ENCODE assay signal across 9 cellular contexts in the genomic region with DNA sequence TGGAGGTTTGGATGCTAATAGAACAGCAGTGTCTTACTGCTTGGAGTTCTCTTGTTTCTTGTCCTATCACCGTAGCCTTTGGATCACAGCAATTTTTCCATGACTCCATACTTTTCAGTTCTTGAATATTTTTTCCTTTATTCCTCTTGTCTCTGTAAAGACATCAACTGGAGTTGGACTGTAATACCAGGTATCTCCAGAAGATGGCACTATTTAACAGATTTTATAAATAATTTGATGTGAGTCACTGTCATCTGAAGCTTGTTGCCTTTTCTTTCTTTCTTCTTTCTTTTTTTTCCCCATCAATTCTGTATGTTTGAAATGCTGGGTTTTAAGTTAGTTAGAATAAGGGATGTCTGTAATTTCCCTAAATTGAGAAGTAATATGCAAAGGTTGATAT. TPM values are rescaled to one million over a fixed set of nuclear protein-coding genes. Genes with fewer than 3 reads are reported as not detected.
A peak's percentile ranks its signal among the peaks of the same experiment; 100 is the strongest.
DNase-seq lines count a peak whose midpoint lies in the region; ATAC-seq, FAIRE-seq and TF ChIP-seq lines count a peak whose summit lies in the region.
"Had no signal": no experiment of that assay in that cellular context is flagged by ENCODE, and none has a peak within 500 bp of the region (broad histone marks: within the 10 kb centered on the region; RNA-seq: fewer than 3 reads in every experiment).

No MANE protein-coding gene starts in this region.

- H3K27ac ChIP-seq in H1 (ENCODE audit: low read depth, low read length) (no peak overlapping the region), osteoblast (ENCODE audit: low read depth, low read length) (no peak overlapping the region)

- ATAC-seq in GM19324 (IDR thresholded peaks at IDR 0.05; ENCODE audit: low FRiP score, unreplicated experiment): no peak

- no peak for TF ChIP-seq POLR2A in H1 (IDR thresholded peaks at IDR 0.05; ENCODE audit: control extremely low read depth in 1 of 2, low read depth in 2 of 2, low read length in 2 of 2)

- POLR2A ChIA-PET in H1 (lab: Charles Lee; ENCODE audit: partially characterized antibody): no interaction called here

- DNase-seq in ACHN (peak; percentile 42), GM10266 (ENCODE audit: extremely low spot score) (no peak), NCI-H774 (lab: John Stamatoyannopoulos, UW) (peak; percentile 27), H1 (ENCODE audit: low read depth in 1 of 2, low spot score in 2 of 2) (no peak), osteoblast (ENCODE audit: insufficient read length, low spot score, missing footprints) (no peak), NK-92 (lab: John Stamatoyannopoulos, UW; ENCODE audit: unreplicated experiment) (no peak)
- DNase-seq in effector CD8-positive, alpha-beta T cell (lab: John Stamatoyannopoulos, UW): no peak

- no peak overlapping the region for H2BK5ac ChIP-seq in H1 (ENCODE audit: low read depth, low read length)

- H3K23me2 ChIP-seq in H1 (ENCODE audit: low read depth, low read length): no peaks in the 10 kb centered on the region

- H3K4me1 ChIP-seq in H1 (replicated peaks in 1 of 4; ENCODE audit: control insufficient read depth in 3 of 4, insufficient read depth in 4 of 4, low read length in 3 of 4) (no peaks in the 10 kb centered on the region), osteoblast (ENCODE audit: insufficient read depth, low read length) (no peaks in the 10 kb centered on the region)

- H2AK5ac ChIP-seq in H1 (ENCODE audit: low read depth, low read length): no peak overlapping the region

- no peak overlapping the region for H3K9ac ChIP-seq in H1 (replicated peaks in 1 of 4; ENCODE audit: extremely low read depth in 1 of 4, low read depth in 3 of 4, low read length in 3 of 4)

- H3K14ac ChIP-seq in H1 (ENCODE audit: insufficient read length): no peak overlapping the region

- peak; percentile 31 to 35; a peak in 3 of 4 replicates for TF ChIP-seq RAD21 in H1 (IDR thresholded peaks at IDR 0.05 in 1 of 2, conservative IDR thresholded peaks at IDR 0.05 in 1 of 2; ENCODE audit: low read depth in 2 of 2, low read length in 2 of 2)

- 94% methylated on average over 1 of the region's 1 CpG; no CpG with 5 or more reads in 1 of the 2 experiments for WGBS in H1 (ENCODE audit: extremely low coverage in 1 of 2, insufficient coverage in 1 of 2, insufficient read length in 1 of 2, insufficient replicate concordance in 2 of 2, low coverage in 1 of 2, low lambda C conversion rate in 2 of 2, missing lambda C conversion rate in 1 of 2), 2 experiments

- no peak overlapping the region for H2BK20ac ChIP-seq in H1 (ENCODE audit: low read length)

- H3K27me3 ChIP-seq in H1 (replicated peaks in 1 of 4; ENCODE audit: control insufficient read depth in 3 of 4, extremely low read depth in 1 of 4, insufficient read depth in 3 of 4, low read length in 3 of 4): no peaks in the 10 kb centered on the region
- H3K27me3 ChIP-seq in osteoblast (ENCODE audit: insufficient read depth, low read length): no peaks in the 10 kb centered on the region

- H3K4me3 ChIP-seq in H1 (ENCODE audit: extremely low read depth in 1 of 4, insufficient read depth in 2 of 4, low read depth in 3 of 4, low read length in 4 of 4) (no peak overlapping the region), osteoblast (ENCODE audit: insufficient read depth, low read length) (no peak overlapping the region)
- H3K4me3 ChIP-seq: HAP-1 had no signal

- CTCF ChIA-PET in H1 (lab: Charles Lee; ENCODE audit: partially characterized antibody): interaction anchor here (1.0 to 1.6 kb wide), 4 partner anchors 18 to 299 kb away, joined by 3 to 7 read pairs (median 4); no protein-coding TSS in a partner anchor

- H3K56ac ChIP-seq in H1 (replicated peaks; ENCODE audit: insufficient read length, low read depth, low read length): no peak overlapping the region

- H3K36me3 ChIP-seq in H1 (ENCODE audit: control insufficient read depth in 2 of 4, insufficient read depth in 4 of 4, low read length in 3 of 4): peaks cover 0 to 11% (median 0%) of the 10 kb centered on the region in 4 experiments; a peak in 1 of 8 replicates
- no peaks in the 10 kb centered on the region for H3K36me3 ChIP-seq in osteoblast (ENCODE audit: insufficient read depth, low read length)

- no peak overlapping the region for H4K5ac ChIP-seq in H1 (ENCODE audit: insufficient read length, low read depth, low read length)

- H3K18ac ChIP-seq in H1 (ENCODE audit: extremely low read depth, low read length): no peak overlapping the region

- no peak overlapping the region for H3K23ac ChIP-seq in H1 (ENCODE audit: insufficient read length)

- H2BK12ac ChIP-seq in H1 (ENCODE audit: low read depth, low read length): no peak overlapping the region

- H3K79me2 ChIP-seq in H1 (ENCODE audit: control insufficient read depth in 1 of 2, insufficient read depth in 2 of 2, low read length in 2 of 2) (no peaks in the 10 kb centered on the region), osteoblast (ENCODE audit: insufficient read depth, low read length) (no peaks in the 10 kb centered on the region)

- peaks cover 0 to 2% of the 10 kb centered on the region in 2 experiments for H4K20me1 ChIP-seq in H1 (replicated peaks in 1 of 2; ENCODE audit: control insufficient read depth in 1 of 2, insufficient read depth in 2 of 2, low read length in 2 of 2)
- H4K20me1 ChIP-seq in osteoblast (ENCODE audit: insufficient read depth, low read length): no peaks in the 10 kb centered on the region

- TF ChIP-seq EP300 in H1 (IDR thresholded peaks at IDR 0.05; ENCODE audit: borderline replicate concordance in 1 of 2, low read depth in 2 of 2, low read length in 2 of 2): no peak

- H3K9me3 ChIP-seq in H1 (ENCODE audit: insufficient read depth in 2 of 2, low read depth in 1 of 2, low read length in 1 of 2) (no peaks in the 10 kb centered on the region), osteoblast (ENCODE audit: low read depth, low read length) (no peaks in the 10 kb centered on the region)
- H3K9me3 ChIP-seq: HAP-1 had no signal

- no peak overlapping the region for H2BK15ac ChIP-seq in H1 (ENCODE audit: low read length)

- no peak overlapping the region for H4K91ac ChIP-seq in H1 (replicated peaks; ENCODE audit: insufficient read length, low read length)

- H3K4me2 ChIP-seq in H1 (ENCODE audit: insufficient read depth in 1 of 2, low read depth in 2 of 2, low read length in 2 of 2): no peak overlapping the region
- H3K4me2 ChIP-seq in osteoblast (ENCODE audit: insufficient read depth, low read length): no peak overlapping the region

- in situ Hi-C loops in ACHN (cut with HindIII; ENCODE audit: low pct_ligation_motif_present, low pct_unique_long_range_greater_than_20kb, low sequenced_read_pairs): no loop called here

- no peak overlapping the region for H4K8ac ChIP-seq in H1 (ENCODE audit: extremely low read depth, insufficient read depth, low read length)

- H3K79me1 ChIP-seq in H1 (ENCODE audit: low read depth, low read length): no peaks in the 10 kb centered on the region

- TF ChIP-seq CTCF in GM10266 (IDR thresholded peaks at IDR 0.05; ENCODE audit: control insufficient read depth, insufficient read depth, low read depth, missing control alignments): peak; percentile 42
- TF ChIP-seq CTCF in H1 (IDR thresholded peaks at IDR 0.05; ENCODE audit: control extremely low read depth in 1 of 3, insufficient read depth in 1 of 3, low read depth in 1 of 3, low read length in 3 of 3): peak in 1 of 3 experiments; percentile 27; a peak in 2 of 4 replicates
- peak; percentile 64 for TF ChIP-seq CTCF in osteoblast (IDR thresholded peaks at IDR 0.05; ENCODE audit: extremely low read depth, low read depth, low read length)

- H2AFZ ChIP-seq in H1 (ENCODE audit: low read length) (no peak overlapping the region), osteoblast (ENCODE audit: low read length) (no peak overlapping the region)

- peak; percentile 66 for FAIRE-seq in H1 (lab: Jason Lieb, UNC)

- no peak overlapping the region for H3K4ac ChIP-seq in H1 (replicated peaks; ENCODE audit: insufficient read length, low read depth, low read length)

- H2BK120ac ChIP-seq in H1 (replicated peaks; ENCODE audit: low read depth, low read length): no peak overlapping the region

TF ChIP-seq in H1, 55 proteins besides CTCF, POLR2A, EP300 and RAD21:
- TF ChIP-seq FOSL1 (IDR thresholded peaks at IDR 0.05; ENCODE audit: insufficient read depth, low read depth, low read length) (no peak), EZH2 (IDR thresholded peaks at IDR 0.05; ENCODE audit: low read depth, low read length, severe bottlenecking) (no peak), CREB1 (IDR thresholded peaks at IDR 0.05) (no peak), RXRA (IDR thresholded peaks at IDR 0.05; ENCODE audit: insufficient read depth, low read depth, low read length) (no peak), SIN3A (conservative IDR thresholded peaks at IDR 0.05 in 1 of 2, IDR thresholded peaks at IDR 0.05 in 1 of 2; ENCODE audit: low read depth in 1 of 2, low read length in 2 of 2) (no peak), POU5F1 (IDR thresholded peaks at IDR 0.05; ENCODE audit: low read depth, low read length) (no peak)

RNA-seq across cellular contexts. Expression of gene HPRT1, which starts 24.1 kb away (rescaled TPM):
- 49.5 and 56.0 TPM in 2 replicates for total RNA-seq in H1 (2021; fragmentation: NEBNext Ultra II Directional; extraction: Animal tissue kit (Norgen Biotek cat#: 25700))
- 11.0 and 16.9 TPM in 2 replicates for polyA plus RNA-seq in H1 (2011; rRNA removed)
- 21.3 TPM for polyA plus RNA-seq in H1 (2011; cell fraction: cytosol; rRNA removed)
- polyA plus RNA-seq in H1 (2011; cell fraction: nucleus; rRNA removed): 3.9 TPM
- 34.8 to 52.6 TPM (median 39.7 TPM) in 4 replicates for polyA plus RNA-seq in H1 (2012, experiment 1 of 2)
- 15.2 TPM for polyA plus RNA-seq in H1 (2012, experiment 2 of 2)
- 28.6 TPM for polyA plus RNA-seq in H1 (2013, experiment 1 of 2)
- 27.6 TPM for polyA plus RNA-seq in H1 (2013, experiment 2 of 2)
- polyA minus RNA-seq in H1 (2011; rRNA and poly(A)+ RNA removed): 13.7 and 15.2 TPM in 2 replicates
- polyA minus RNA-seq in H1 (2011; cell fraction: cytosol; rRNA and poly(A)+ RNA removed): 20.3 TPM
- polyA minus RNA-seq in H1 (2011; cell fraction: nucleus; rRNA and poly(A)+ RNA removed): 7.1 TPM
- total RNA-seq in osteoblast: 6.2 and 9.4 TPM in 2 replicates

Comparison
In these comparisons a context has a peak if more than half of its experiments do, and no peak if none do; other contexts are left out.
1. DNase-seq: peak in ACHN (single experiment) and NCI-H774 (single experiment); none in GM10266 (single experiment), H1 (0 of 2), osteoblast (single experiment), effector CD8-positive, alpha-beta T cell (single experiment) and NK-92 (single experiment).